In the genomic region with DNA sequence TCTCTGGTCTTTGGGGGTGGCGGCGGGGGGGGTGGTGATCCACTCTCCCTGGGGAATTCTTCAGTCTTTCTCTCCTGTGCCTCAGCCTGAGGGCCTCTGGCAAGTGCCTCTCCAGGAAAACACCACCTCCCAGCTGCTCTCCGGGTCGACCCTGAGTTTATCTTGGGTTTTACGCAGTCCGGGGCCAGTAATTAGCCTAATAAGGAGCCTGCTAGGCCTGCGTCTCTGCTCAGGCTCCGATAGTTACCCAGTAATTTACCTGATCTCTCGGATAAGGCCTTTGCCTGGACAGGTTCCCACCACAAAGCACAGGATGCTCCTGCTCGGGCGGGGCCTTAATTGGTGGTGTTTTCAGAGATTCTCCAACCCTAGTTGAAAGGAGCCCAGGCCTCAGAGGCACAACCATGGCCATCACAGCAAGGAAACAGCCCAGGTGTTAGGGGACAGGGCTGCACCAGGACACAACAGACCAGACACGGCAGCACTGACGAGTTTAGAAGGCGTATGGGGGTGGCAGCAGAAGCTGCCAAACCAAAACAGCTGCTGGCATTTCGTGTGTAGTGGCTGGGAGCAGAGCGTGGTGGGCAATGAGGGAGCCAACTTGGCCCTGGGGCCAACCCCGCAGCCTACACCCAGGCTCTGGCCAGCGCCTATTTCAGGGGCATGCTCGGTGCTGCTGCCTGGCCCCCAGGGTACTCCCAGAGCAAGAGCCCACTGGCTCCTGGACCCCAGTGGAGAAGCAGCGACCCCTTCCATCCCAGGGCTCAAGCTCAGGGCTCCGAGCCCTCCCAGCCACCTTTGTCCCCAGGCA, we compare ENCODE assay signal across 8 cellular contexts.
DNase-seq lines count a peak whose midpoint lies in the region; ATAC-seq, FAIRE-seq and TF ChIP-seq lines count a peak whose summit lies in the region.

No MANE protein-coding gene starts in this region.

- H3K9me3 ChIP-seq in kidney (ENCODE audit: control insufficient read depth in 1 of 2, low read length in 2 of 2) (no peaks in the 10 kb centered on the region), upper lobe of right lung (no peaks in the 10 kb centered on the region)

- H3K9ac ChIP-seq in kidney (ENCODE audit: low read length in 2 of 2), result peak overlapping the region in 1 of 2 donors; percentile 51

- peak overlapping the region; percentile 8 for H3K27ac Mint-ChIP-seq in activated CD8-positive, alpha-beta memory T cell treated with anti-CD3 and anti-CD28 coated beads, Interleukin-2, amount 10 ng/mL, durations not matched to agents 7 days and 5 days
- peak overlapping the region; percentile 26 for H3K27ac Mint-ChIP-seq in activated T-helper 2 cell treated with anti-CD3 and anti-CD28 coated beads, Interferon-gamma antibody, Interleukin-2, Interleukin-4, amounts not matched to agents 10 μg/mL and 5 μg/mL and 100 μg/mL, durations not matched to agents 14 hours and 24 hours and 36 hours

- H3K4me1 Mint-ChIP-seq in activated CD8-positive, alpha-beta memory T cell treated with anti-CD3 and anti-CD28 coated beads, Interleukin-2, amount 10 ng/mL, durations not matched to agents 7 days and 5 days, result peaks cover 50% of the 10 kb centered on the region
- peaks cover 40% of the 10 kb centered on the region for H3K4me1 Mint-ChIP-seq in activated T-helper 2 cell treated with anti-CD3 and anti-CD28 coated beads, Interferon-gamma antibody, Interleukin-2, Interleukin-4, amounts not matched to agents 10 μg/mL and 5 μg/mL and 100 μg/mL, durations not matched to agents 14 hours and 24 hours and 36 hours (ENCODE audit: low read depth)

- H3K36me3 ChIP-seq in kidney (ENCODE audit: control insufficient read depth in 1 of 2, insufficient read depth in 2 of 2, low read length in 2 of 2) (no peaks in the 10 kb centered on the region), upper lobe of right lung (no peaks in the 10 kb centered on the region)

- no peaks in the 10 kb centered on the region for H3K27me3 ChIP-seq in upper lobe of right lung

- H3K27ac ChIP-seq in kidney (ENCODE audit: low read depth in 2 of 2, low read length in 2 of 2), result peak overlapping the region; percentile 76 to 85
- peak overlapping the region; percentile 84 for H3K27ac ChIP-seq in upper lobe of right lung

- in situ Hi-C loops in GM13977 (cut with MboI; ENCODE audit: low pct_unique_long_range_greater_than_20kb, low sequenced_read_pairs, unreplicated experiment), result no loop called here

- no peaks in the 10 kb centered on the region for H3K9me3 Mint-ChIP-seq in activated CD8-positive, alpha-beta memory T cell treated with anti-CD3 and anti-CD28 coated beads, Interleukin-2, amount 10 ng/mL, durations not matched to agents 7 days and 5 days (ENCODE audit: low read depth)
- H3K9me3 Mint-ChIP-seq in activated T-helper 2 cell treated with anti-CD3 and anti-CD28 coated beads, Interferon-gamma antibody, Interleukin-2, Interleukin-4, amounts not matched to agents 10 μg/mL and 5 μg/mL and 100 μg/mL, durations not matched to agents 14 hours and 24 hours and 36 hours, result no peaks in the 10 kb centered on the region

- FAIRE-seq in kidney (lab: Jason Lieb, UNC), result no peak

- H3K4me3 ChIP-seq in kidney (ENCODE audit: low read length in 2 of 2), result no peak overlapping the region
- H3K4me3 ChIP-seq in upper lobe of right lung, result no peak overlapping the region

- peaks cover 11 to 26% of the 10 kb centered on the region in 2 donors for H3K4me1 ChIP-seq in kidney (ENCODE audit: control insufficient read depth in 1 of 2, insufficient read depth in 1 of 2, low read depth in 1 of 2, low read length in 2 of 2)
- H3K4me1 ChIP-seq in upper lobe of right lung, result peaks cover 19% of the 10 kb centered on the region

- no peak for ATAC-seq in activated CD8-positive, alpha-beta memory T cell treated with anti-CD3 and anti-CD28 coated beads, Interleukin-2, amount 10 ng/mL, durations not matched to agents 7 days and 5 days
- ATAC-seq in upper lobe of right lung, result no peak

- intact Hi-C loops in activated T-helper 2 cell treated with anti-CD3 and anti-CD28 coated beads, Interferon-gamma antibody, Interleukin-2, Interleukin-4, amounts not matched to agents 10 μg/mL and 5 μg/mL and 100 μg/mL, durations not matched to agents 14 hours and 24 hours and 36 hours (cut with micrococcal nuclease), result no loop called here
- intact Hi-C loops in kidney (cut with DNase I) (no loop called here), upper lobe of right lung (cut with DNase I) (no loop called here)

- TF ChIP-seq CTCF in kidney (IDR thresholded peaks at IDR 0.05; ENCODE audit: borderline replicate concordance, extremely low read depth, insufficient read depth), result no peak
- no peak for TF ChIP-seq CTCF in upper lobe of right lung (IDR thresholded peaks at IDR 0.05)
- TF ChIP-seq CTCF in GM13977 (IDR thresholded peaks at IDR 0.05; ENCODE audit: extremely low read depth, insufficient read depth, missing control alignments), result no peak

- peak; percentile 37 for DNase-seq in activated CD8-positive, alpha-beta memory T cell treated with anti-CD3 and anti-CD28 coated beads, Interleukin-2, amount 10 ng/mL, durations not matched to agents 7 days and 5 days
- no peak for DNase-seq in activated CD8-positive, alpha-beta memory T cell treated with anti-CD3 and anti-CD28 coated beads for 24 hours
- DNase-seq in activated T-helper 2 cell treated with anti-CD3 and anti-CD28 coated beads, Interferon-gamma antibody, Interleukin-2, Interleukin-4, amounts not matched to agents 10 μg/mL and 5 μg/mL and 100 μg/mL, durations not matched to agents 14 hours and 24 hours and 36 hours (ENCODE audit: low spot score), result no peak
- DNase-seq in kidney, result peak; percentile 71
- DNase-seq in upper lobe of right lung, result no peak
- no peak for DNase-seq in HuH-7.5 (ENCODE audit: low spot score)
- no peak for DNase-seq in GM13977 (ENCODE audit: low spot score)
- DNase-seq in occipital lobe (lab: John Stamatoyannopoulos, UW), result no peak

- H3K4me3 Mint-ChIP-seq in activated CD8-positive, alpha-beta memory T cell treated with anti-CD3 and anti-CD28 coated beads, Interleukin-2, amount 10 ng/mL, durations not matched to agents 7 days and 5 days, result no peak overlapping the region
- H3K4me3 Mint-ChIP-seq in activated T-helper 2 cell treated with anti-CD3 and anti-CD28 coated beads, Interferon-gamma antibody, Interleukin-2, Interleukin-4, amounts not matched to agents 10 μg/mL and 5 μg/mL and 100 μg/mL, durations not matched to agents 14 hours and 24 hours and 36 hours (ENCODE audit: low read depth), result no peak overlapping the region

- CTCF ChIA-PET in activated CD8-positive, alpha-beta memory T cell treated with anti-CD3 and anti-CD28 coated beads, Interleukin-2, amount 10 ng/mL, durations not matched to agents 7 days and 5 days (lab: Charles Lee), result interaction anchor here (0.6 to 2.5 kb wide), 7 partner anchors 10 to 91 kb away, joined by 3 to 12 read pairs (median 4); no protein-coding TSS in a partner anchor

- no peaks in the 10 kb centered on the region for H3K36me3 Mint-ChIP-seq in activated CD8-positive, alpha-beta memory T cell treated with anti-CD3 and anti-CD28 coated beads, Interleukin-2, amount 10 ng/mL, durations not matched to agents 7 days and 5 days
- no peaks in the 10 kb centered on the region for H3K36me3 Mint-ChIP-seq in activated T-helper 2 cell treated with anti-CD3 and anti-CD28 coated beads, Interferon-gamma antibody, Interleukin-2, Interleukin-4, amounts not matched to agents 10 μg/mL and 5 μg/mL and 100 μg/mL, durations not matched to agents 14 hours and 24 hours and 36 hours (ENCODE audit: low read depth)

- H3K27me3 Mint-ChIP-seq in activated CD8-positive, alpha-beta memory T cell treated with anti-CD3 and anti-CD28 coated beads, Interleukin-2, amount 10 ng/mL, durations not matched to agents 7 days and 5 days, result no peaks in the 10 kb centered on the region
- no peaks in the 10 kb centered on the region for H3K27me3 Mint-ChIP-seq in activated T-helper 2 cell treated with anti-CD3 and anti-CD28 coated beads, Interferon-gamma antibody, Interleukin-2, Interleukin-4, amounts not matched to agents 10 μg/mL and 5 μg/mL and 100 μg/mL, durations not matched to agents 14 hours and 24 hours and 36 hours (ENCODE audit: low read depth)

Comparison
In these comparisons a context has a peak if more than half of its experiments do, and no peak if none do; other contexts are left out.
1. DNase-seq: peak in activated CD8-positive, alpha-beta memory T cell treated with anti-CD3 and anti-CD28 coated beads, Interleukin-2, amount 10 ng/mL, durations not matched to agents 7 days and 5 days (single experiment) and kidney (single experiment); none in activated CD8-positive, alpha-beta memory T cell treated with anti-CD3 and anti-CD28 coated beads for 24 hours (single experiment), activated T-helper 2 cell treated with anti-CD3 and anti-CD28 coated beads, Interferon-gamma antibody, Interleukin-2, Interleukin-4, amounts not matched to agents 10 μg/mL and 5 μg/mL and 100 μg/mL, durations not matched to agents 14 hours and 24 hours and 36 hours (single experiment), upper lobe of right lung (single experiment), HuH-7.5 (single experiment), GM13977 (single experiment) and occipital lobe (single experiment).